In the genomic region with DNA sequence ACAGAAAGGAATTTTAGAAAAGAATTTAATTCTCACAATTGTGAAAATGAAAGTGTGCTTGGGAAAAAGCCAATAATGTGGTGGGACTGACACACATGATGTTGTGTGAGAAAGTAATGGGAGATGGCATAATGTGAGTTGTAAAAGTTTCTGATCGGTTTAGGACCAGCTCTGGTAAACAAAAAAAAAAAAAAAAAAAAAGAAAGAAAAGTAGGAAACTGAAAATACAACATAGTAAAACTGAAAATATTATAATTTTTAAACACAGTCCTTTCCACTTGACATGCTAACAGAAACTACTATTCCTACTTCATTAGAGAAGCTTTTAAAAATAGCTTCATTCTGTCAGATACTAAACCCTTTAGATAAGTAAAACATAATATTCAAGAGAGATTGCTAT, we compare ENCODE assay signal across 9 cellular contexts. TPM values are rescaled to one million over a fixed set of nuclear protein-coding genes. Genes with fewer than 3 reads are reported as not detected.
DNase-seq lines count a peak whose midpoint lies in the region; ATAC-seq and TF ChIP-seq lines count a peak whose summit lies in the region.
"Had no signal": no experiment of that assay in that cellular context is flagged by ENCODE, and none has a peak within 500 bp of the region (broad histone marks: within the 10 kb centered on the region; RNA-seq: fewer than 3 reads in every experiment).

No MANE protein-coding gene starts in this region.

- intact Hi-C loops in breast epithelium (cut with DNase I; ENCODE audit: low total_unique reads) (no loop called here), A673 (cut with micrococcal nuclease; ENCODE audit: unreplicated experiment) (no loop called here)

- H3K27me3 ChIP-seq in breast epithelium (no peaks in the 10 kb centered on the region), A673 (replicated peaks; ENCODE audit: insufficient read depth, low read depth, low read length, poor library complexity) (no peaks in the 10 kb centered on the region)
- H3K27me3 ChIP-seq: dorsolateral prefrontal cortex had no signal

- no peak for TF ChIP-seq CTCF in breast epithelium (IDR thresholded peaks at IDR 0.05)
- no peak for TF ChIP-seq CTCF in A673 (conservative IDR thresholded peaks at IDR 0.05; ENCODE audit: low read depth, low read length)

- H3K27me3 Mint-ChIP-seq in natural killer cell treated with Interleukin-12 subunit alpha and Interleukin-12 subunit beta and Interleukin-15 and Interleukin-18, amount 100 ng/mL, for 72 hours: no peaks in the 10 kb centered on the region

- H3K4me1 ChIP-seq in breast epithelium (no peaks in the 10 kb centered on the region), A673 (ENCODE audit: insufficient read depth, low read length, poor library complexity, severe bottlenecking) (peaks cover 11% of the 10 kb centered on the region)

- H3K36me3 ChIP-seq in breast epithelium (no peaks in the 10 kb centered on the region), A673 (ENCODE audit: insufficient read depth, low read length, poor library complexity, severe bottlenecking) (no peaks in the 10 kb centered on the region)

- POLR2A ChIA-PET in A673 (lab: Charles Lee; ENCODE audit: low non-redundant PET): no interaction called here

- H3K4me3 Mint-ChIP-seq in natural killer cell treated with Interleukin-12 subunit alpha and Interleukin-12 subunit beta and Interleukin-15 and Interleukin-18, amount 100 ng/mL, for 72 hours: peak overlapping the region; percentile 71

- no peaks in the 10 kb centered on the region for H3K36me3 Mint-ChIP-seq in natural killer cell treated with Interleukin-12 subunit alpha and Interleukin-12 subunit beta and Interleukin-15 and Interleukin-18, amount 100 ng/mL, for 72 hours

- H3K27ac ChIP-seq in breast epithelium: no peak overlapping the region
- H3K27ac ChIP-seq in A673 (ENCODE audit: low read depth, low read length, poor library complexity, severe bottlenecking): no peak overlapping the region

- BruUV-seq in A673 (replicated peaks; lab: Mats Ljungman, UMichigan): no TSS peak

- H3K4me1 Mint-ChIP-seq in natural killer cell treated with Interleukin-12 subunit alpha and Interleukin-12 subunit beta and Interleukin-15 and Interleukin-18, amount 100 ng/mL, for 72 hours (ENCODE audit: low read depth in 2 of 2): peaks cover 29 to 35% of the 10 kb centered on the region in 2 donors

- H3K4me3 ChIP-seq in breast epithelium (no peak overlapping the region), A673 (ENCODE audit: low read depth, low read length, poor library complexity, severe bottlenecking) (no peak overlapping the region)

- no peaks in the 10 kb centered on the region for H3K9me3 Mint-ChIP-seq in natural killer cell treated with Interleukin-12 subunit alpha and Interleukin-12 subunit beta and Interleukin-15 and Interleukin-18, amount 100 ng/mL, for 72 hours

- DNase-seq in NAMALWA (ENCODE audit: low spot score) (peak; percentile 45), breast epithelium (ENCODE audit: low spot score in 2 of 2) (no peak), A673 (ENCODE audit: low spot score) (no peak), DMS79 (lab: John Stamatoyannopoulos, UW) (no peak)
- DNase-seq in natural killer cell treated with Interleukin-12 subunit alpha and Interleukin-12 subunit beta and Interleukin-15 and Interleukin-18, amount 100 ng/mL, for 72 hours (ENCODE audit: low spot score): no peak
- DNase-seq: dorsolateral prefrontal cortex, NCI-H2081 had no signal

- TF ChIP-seq POLR2A in breast epithelium (IDR thresholded peaks at IDR 0.05): no peak

- H3K27ac Mint-ChIP-seq in natural killer cell treated with Interleukin-12 subunit alpha and Interleukin-12 subunit beta and Interleukin-15 and Interleukin-18, amount 100 ng/mL, for 72 hours: peak overlapping the region; percentile 50 to 74

- peak; percentile 66 for ATAC-seq in GM19035 (IDR thresholded peaks at IDR 0.05; ENCODE audit: unreplicated experiment)
- ATAC-seq in HG02763 (IDR thresholded peaks at IDR 0.05; ENCODE audit: unreplicated experiment): peak; percentile 69
- ATAC-seq in natural killer cell treated with Interleukin-12 subunit alpha and Interleukin-12 subunit beta and Interleukin-15 and Interleukin-18, amount 100 ng/mL, for 72 hours: no peak

- CTCF ChIA-PET in A673 (lab: Charles Lee): no interaction called here

- H3K9me3 ChIP-seq in breast epithelium: no peaks in the 10 kb centered on the region
- no peaks in the 10 kb centered on the region for H3K9me3 ChIP-seq in A673 (ENCODE audit: low read depth, low read length, poor library complexity, severe bottlenecking)

RNA-seq across cellular contexts. Expression of gene RAP1GDS1, which starts 28.2 kb away (rescaled TPM):
- 10 to 100 TPM; 42.8 to 61.1 TPM for total RNA-seq in natural killer cell treated with Interleukin-12 subunit alpha and Interleukin-12 subunit beta and Interleukin-15 and Interleukin-18, amount 100 ng/mL, for 72 hours
- 10 to 100 TPM; 31.1 to 55.8 (median 33.8) TPM for total RNA-seq in breast epithelium
- 41.0 and 44.5 TPM in 2 replicates for total RNA-seq in A673 (2021)

Comparison
In these comparisons a context has a peak if more than half of its experiments do, and no peak if none do; other contexts are left out.
1. ATAC-seq: peak in GM19035 (single experiment) and HG02763 (single experiment); none in natural killer cell treated with Interleukin-12 subunit alpha and Interleukin-12 subunit beta and Interleukin-15 and Interleukin-18, amount 100 ng/mL, for 72 hours (0 of 2).